ENCODE assay signal across 8 cellular contexts in genomic region chr1:196609114-196609737, GRCh38. TPM values are rescaled to one million over a fixed set of nuclear protein-coding genes. Genes with fewer than 3 reads are reported as not detected.
DNase-seq lines count a peak whose midpoint lies in the region; ATAC-seq and TF ChIP-seq lines count a peak whose summit lies in the region.

No MANE protein-coding gene starts in this region.

- peak overlapping the region; percentile 93 to 98 (median 96) for H3K4me3 Mint-ChIP-seq in brain

- H3K36me3 ChIP-seq in liver (ENCODE audit: control insufficient read depth in 4 of 4, insufficient read depth in 3 of 4, low read depth in 1 of 4, low read length in 3 of 4) (no peaks in the 10 kb centered on the region), transverse colon (no peaks in the 10 kb centered on the region)

- no peaks in the 10 kb centered on the region for H3K27me3 ChIP-seq in liver (ENCODE audit: control insufficient read depth in 4 of 4, insufficient read depth in 4 of 4, low read length in 3 of 4)
- peaks cover 12% of the 10 kb centered on the region for H3K27me3 ChIP-seq in transverse colon

- peak overlapping the region; percentile 93 to 94 for H3K27ac ChIP-seq in liver (ENCODE audit: low read depth in 1 of 2, low read length in 2 of 2)
- peak overlapping the region; percentile 62 to 72 (median 68) for H3K27ac ChIP-seq in transverse colon

- TF ChIP-seq EP300 in transverse colon (IDR thresholded peaks at IDR 0.05; ENCODE audit: low read depth): no peak

- intact Hi-C loops in transverse colon (cut with DNase I; ENCODE audit: low total_unique reads): no loop called here

- no peaks in the 10 kb centered on the region for H3K9me3 ChIP-seq in liver (ENCODE audit: control insufficient read depth in 4 of 4, low read length in 3 of 4)
- H3K9me3 ChIP-seq in transverse colon: no peaks in the 10 kb centered on the region

- peaks cover 1 to 35% (median 13%) of the 10 kb centered on the region in 4 donors for H3K4me1 ChIP-seq in liver (ENCODE audit: control insufficient read depth in 4 of 4, insufficient read depth in 4 of 4, low read length in 3 of 4)
- no peaks in the 10 kb centered on the region for H3K4me1 ChIP-seq in transverse colon

- in situ Hi-C loops in transverse colon (cut with MboI; ENCODE audit: low pct_ligation_motif_present in 1 of 4, low pct_unique_long_range_greater_than_20kb in 1 of 4, low sequenced_read_pairs in 3 of 4): no loop called here

- TF ChIP-seq CTCF in AG09309 (IDR thresholded peaks at IDR 0.05; ENCODE audit: control insufficient read depth, insufficient read depth, low read depth, low read length, missing control alignments) (no peak), brain (conservative IDR thresholded peaks at IDR 0.05) (peak in 1 of 2 experiments; percentile 38), liver (IDR thresholded peaks at IDR 0.05; ENCODE audit: low read depth, low read length, missing input control) (peak; percentile 29), transverse colon (IDR thresholded peaks at IDR 0.05) (no peak)

- DNase-seq in AG09309 (ENCODE audit: low read depth) (no peak), transverse colon (no peak), dedifferentiated amniotic fluid mesenchymal stem cell (ENCODE audit: extremely low spot score) (no peak), NCI-H1048 (lab: John Stamatoyannopoulos, UW) (no peak), COLO668 (lab: John Stamatoyannopoulos, UW; ENCODE audit: unreplicated experiment) (no peak)

- TF ChIP-seq POLR2A in transverse colon (IDR thresholded peaks at IDR 0.05): no peak

- peak in 1 of 2 donors; percentile 5 for TF ChIP-seq RAD21 in liver (IDR thresholded peaks at IDR 0.05)

- peak overlapping the region; percentile 35 to 96 (median 94) for H3K27ac Mint-ChIP-seq in brain

- no peaks in the 10 kb centered on the region for H3K9me3 Mint-ChIP-seq in brain

- H3K4me3 ChIP-seq in AG09309 (ENCODE audit: control insufficient read depth, low read depth, low read length) (peak overlapping the region; percentile 71), liver (ENCODE audit: low read depth in 1 of 3, low read length in 3 of 3) (peak overlapping the region; percentile 71 to 91 (median 85)), transverse colon (peak overlapping the region in 3 of 4 donors; percentile 39 to 57 (median 42))

- H3K9ac ChIP-seq in liver (ENCODE audit: low read depth in 1 of 2, low read length in 2 of 2): peak overlapping the region; percentile 49 to 82

- peaks cover 10% of the 10 kb centered on the region for H3K27me3 Mint-ChIP-seq in brain

- H3K36me3 Mint-ChIP-seq in brain: peaks cover 1% of the 10 kb centered on the region

- ATAC-seq in HG02938 (IDR thresholded peaks at IDR 0.05; ENCODE audit: unreplicated experiment): peak; percentile 76

- H3K4me1 Mint-ChIP-seq in brain: peaks cover 35% of the 10 kb centered on the region

- 18% methylated on average over 16 of the region's 16 CpGs for WGBS in liver
- 37 to 60% methylated on average over 4 to 16 of the region's 16 CpGs for WGBS in transverse colon (ENCODE audit: low coverage in 1 of 2), 2 donors

TF ChIP-seq in liver, 16 proteins besides CTCF, POLR2A, EP300 and RAD21:
- TF ChIP-seq EGR1 (IDR thresholded peaks at IDR 0.05; ENCODE audit: low read depth in 2 of 2) (no peak), SP1 (IDR thresholded peaks at IDR 0.05) (no peak), ZBTB33 (IDR thresholded peaks at IDR 0.05) (no peak), FOXA2 (IDR thresholded peaks at IDR 0.05) (no peak), JUND (IDR thresholded peaks at IDR 0.05) (no peak), GABPA (IDR thresholded peaks at IDR 0.05 in 1 of 2, conservative IDR thresholded peaks at IDR 0.05 in 1 of 2) (no peak), HNF4A (conservative IDR thresholded peaks at IDR 0.05) (no peak), YY1 (IDR thresholded peaks at IDR 0.05) (no peak), NR2F2 (IDR thresholded peaks at IDR 0.05) (no peak), TAF1 (conservative IDR thresholded peaks at IDR 0.05) (peak; percentile 62), FOXA1 (IDR thresholded peaks at IDR 0.05) (no peak), ATF3 (IDR thresholded peaks at IDR 0.05) (no peak), RXRA (IDR thresholded peaks at IDR 0.05) (peak in 1 of 2 donors; percentile 2), HNF4G (IDR thresholded peaks at IDR 0.05) (no peak), MAX (IDR thresholded peaks at IDR 0.05) (peak; percentile 32)
- TF ChIP-seq, protein P1, sequence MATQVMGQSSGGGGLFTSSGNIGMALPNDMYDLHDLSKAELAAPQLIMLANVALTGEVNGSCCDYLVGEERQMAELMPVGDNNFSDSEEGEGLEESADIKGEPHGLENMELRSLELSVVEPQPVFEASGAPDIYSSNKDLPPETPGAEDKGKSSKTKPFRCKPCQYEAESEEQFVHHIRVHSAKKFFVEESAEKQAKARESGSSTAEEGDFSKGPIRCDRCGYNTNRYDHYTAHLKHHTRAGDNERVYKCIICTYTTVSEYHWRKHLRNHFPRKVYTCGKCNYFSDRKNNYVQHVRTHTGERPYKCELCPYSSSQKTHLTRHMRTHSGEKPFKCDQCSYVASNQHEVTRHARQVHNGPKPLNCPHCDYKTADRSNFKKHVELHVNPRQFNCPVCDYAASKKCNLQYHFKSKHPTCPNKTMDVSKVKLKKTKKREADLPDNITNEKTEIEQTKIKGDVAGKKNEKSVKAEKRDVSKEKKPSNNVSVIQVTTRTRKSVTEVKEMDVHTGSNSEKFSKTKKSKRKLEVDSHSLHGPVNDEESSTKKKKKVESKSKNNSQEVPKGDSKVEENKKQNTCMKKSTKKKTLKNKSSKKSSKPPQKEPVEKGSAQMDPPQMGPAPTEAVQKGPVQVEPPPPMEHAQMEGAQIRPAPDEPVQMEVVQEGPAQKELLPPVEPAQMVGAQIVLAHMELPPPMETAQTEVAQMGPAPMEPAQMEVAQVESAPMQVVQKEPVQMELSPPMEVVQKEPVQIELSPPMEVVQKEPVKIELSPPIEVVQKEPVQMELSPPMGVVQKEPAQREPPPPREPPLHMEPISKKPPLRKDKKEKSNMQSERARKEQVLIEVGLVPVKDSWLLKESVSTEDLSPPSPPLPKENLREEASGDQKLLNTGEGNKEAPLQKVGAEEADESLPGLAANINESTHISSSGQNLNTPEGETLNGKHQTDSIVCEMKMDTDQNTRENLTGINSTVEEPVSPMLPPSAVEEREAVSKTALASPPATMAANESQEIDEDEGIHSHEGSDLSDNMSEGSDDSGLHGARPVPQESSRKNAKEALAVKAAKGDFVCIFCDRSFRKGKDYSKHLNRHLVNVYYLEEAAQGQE (IDR thresholded peaks at IDR 0.05): no peak

RNA-seq across cellular contexts. Expression of gene KCNT2, which starts 1.0 kb away (rescaled TPM):
- 2.0 TPM for polyA plus RNA-seq in brain (ENCODE audit: insufficient read depth, low read depth, low replicate concordance)
- 10 to 100 TPM in 1 of 2 donors, 1 to 10 TPM in 1; 7.5 to 11.2 TPM for total RNA-seq in liver
- 1 to 10 TPM; 1.7 to 6.1 TPM for polyA plus RNA-seq in liver
- 1 to 10 TPM in 1 of 4 donors, under 1 TPM in 2, not detected in 1; 0.80 to 1.7 (median 0.96) TPM for total RNA-seq in transverse colon

RNA-seq across cellular contexts. Expression of gene CFH, which starts 42.6 kb away (rescaled TPM):
- polyA plus RNA-seq in brain (ENCODE audit: insufficient read depth, low read depth, low replicate concordance) (6.4 TPM), liver (100 to 1,000 TPM; 554 to 825 TPM)
- total RNA-seq in liver (1,000 to 10,000 TPM in 1 of 2 donors, 100 to 1,000 TPM in 1; 739 to 1,479 TPM), transverse colon (10 to 100 TPM in 3 of 4 donors, 1 to 10 TPM in 1; 5.2 to 92.3 (median 23.6) TPM)

Comparison
In these comparisons a context has a peak if more than half of its experiments do, and no peak if none do; other contexts are left out.
1. RNA of gene CFH, which starts 42.6 kb away (total RNA-seq): 739 to 1,479 TPM in liver; 5.2 to 92.3 TPM in transverse colon; every median in the first group is over 4 times any median in the second.
2. Peak in every context shown above with its lines, with median percentiles within 50 percentile points of each other: H3K4me3 ChIP-seq.